ENCODE assay signal across 21 cellular contexts in genomic region chr14:34310724-34311123, GRCh38.
DNase-seq lines count a peak whose midpoint lies in the region; ATAC-seq, FAIRE-seq and TF ChIP-seq lines count a peak whose summit lies in the region.
"Had no signal": no experiment of that assay in that cellular context is flagged by ENCODE, and none has a peak within 500 bp of the region (broad histone marks: within the 10 kb centered on the region; RNA-seq: fewer than 3 reads in every experiment).

No MANE protein-coding gene starts in this region.

- POLR2A ChIA-PET in HEK293 (lab: Yijun Ruan, JAX) (no interaction called here), K562 (lab: Yijun Ruan, JAX) (no interaction called here)

- no peaks in the 10 kb centered on the region for H3K36me3 ChIP-seq in HEK293 (ENCODE audit: control insufficient read depth in 2 of 2, insufficient read depth in 1 of 2, low read length in 2 of 2)
- no peaks in the 10 kb centered on the region for H3K36me3 ChIP-seq in K562 (ENCODE audit: control insufficient read depth, insufficient read depth, low read length)
- no peaks in the 10 kb centered on the region for H3K36me3 ChIP-seq in left lung
- H3K36me3 ChIP-seq: BLaER1 treated with 17β-estradiol and CSF1 and Interleukin-3, amounts not matched to agents 10 nM and 100 nM had no signal

- no peak overlapping the region for H3K4me3 Mint-ChIP-seq in progenitor cell of endocrine pancreas (ENCODE audit: low read depth)
- H3K4me3 Mint-ChIP-seq: B cell; CD4-positive, alpha-beta T cell; CD8-positive, alpha-beta T cell had no signal

- TF ChIP-seq CTCF in HEK293 (tag by site-specific recombination; IDR thresholded peaks at IDR 0.05), result no peak
- no peak for TF ChIP-seq CTCF in K562 (IDR thresholded peaks at IDR 0.05 in 2 of 3, conservative IDR thresholded peaks at IDR 0.05 in 1 of 3; ENCODE audit: insufficient read depth in 2 of 3, low read depth in 1 of 3, low read length in 3 of 3)
- TF ChIP-seq CTCF in progenitor cell of endocrine pancreas (IDR thresholded peaks at IDR 0.05; ENCODE audit: unreplicated experiment), result no peak
- TF ChIP-seq CTCF in left lung (IDR thresholded peaks at IDR 0.05), result no peak

- H3K36me3 Mint-ChIP-seq in progenitor cell of endocrine pancreas (ENCODE audit: insufficient read depth), result no peaks in the 10 kb centered on the region
- H3K36me3 Mint-ChIP-seq: CD8-positive, alpha-beta T cell had no signal

- peaks cover 12% of the 10 kb centered on the region for H3K27me3 Mint-ChIP-seq in progenitor cell of endocrine pancreas

- intact Hi-C loops in K562 (cut with micrococcal nuclease), result no loop called here
- intact Hi-C loops in left lung (cut with DNase I), result no loop called here

- H3K27ac ChIP-seq in HEK293 (ENCODE audit: extremely low read depth, low read depth, low read length), result no peak overlapping the region
- H3K27ac ChIP-seq in K562 (ENCODE audit: extremely low read depth, low read depth, low read length), result no peak overlapping the region
- no peak overlapping the region for H3K27ac ChIP-seq in left lung
- H3K27ac ChIP-seq: BLaER1 treated with 17β-estradiol and CSF1 and Interleukin-3, amounts not matched to agents 10 nM and 100 nM; C4-2B had no signal

- H3K27me3 ChIP-seq in K562 (ENCODE audit: control insufficient read depth in 2 of 2, insufficient read depth in 2 of 2, low read length in 2 of 2), result peaks cover 0 to 4% of the 10 kb centered on the region in 2 experiments; a peak in 2 of 5 replicates
- H3K27me3 ChIP-seq in left lung, result no peaks in the 10 kb centered on the region
- H3K27me3 ChIP-seq: BLaER1 treated with 17β-estradiol and CSF1 and Interleukin-3, amounts not matched to agents 10 nM and 100 nM had no signal

- in situ Hi-C loops in K562 (cut with MboI), result loop anchor here (25.0 kb wide), 1 partner anchor 1598 kb away; no protein-coding TSS in a partner anchor

- H3K27ac Mint-ChIP-seq in progenitor cell of endocrine pancreas, result peak overlapping the region; percentile 8
- H3K27ac Mint-ChIP-seq: B cell; CD4-positive, alpha-beta T cell; CD8-positive, alpha-beta T cell had no signal

- TF ChIP-seq POLR2A in K562 (conservative IDR thresholded peaks at IDR 0.05), result no peak

- H3K9me1 ChIP-seq in K562 (ENCODE audit: control insufficient read depth, insufficient read depth, low read length), result no peaks in the 10 kb centered on the region

- no TSS peak for BruUV-seq in K562 (replicated peaks; lab: Mats Ljungman, UMichigan)

- TF ChIP-seq EP300 in K562 (IDR thresholded peaks at IDR 0.05; ENCODE audit: low read length), result no peak

- H3K4me3 ChIP-seq in HEK293 (ENCODE audit: low read depth, low read length) (no peak overlapping the region), K562 (no peak overlapping the region), left lung (no peak overlapping the region)
- H3K4me3 ChIP-seq: BLaER1 treated with 17β-estradiol and CSF1 and Interleukin-3, amounts not matched to agents 10 nM and 100 nM had no signal

- DNase-seq in K562 (ENCODE audit: extremely low read depth in 1 of 4, low spot score in 3 of 4) (no peak), progenitor cell of endocrine pancreas (ENCODE audit: low spot score, unreplicated experiment) (no peak), OCI-M1 (lab: John Stamatoyannopoulos, UW) (no peak), left lung (no peak)
- DNase-seq: 8988T; AML-193; Caco-2; Calu3; CD4-positive, alpha-beta T cell; CD8-positive, alpha-beta T cell; DMS79 treated with DMSO at 0.1 percent for 48 hours; GF-D8 had no signal

- no peaks in the 10 kb centered on the region for H3K9me3 Mint-ChIP-seq in progenitor cell of endocrine pancreas (ENCODE audit: low read depth)
- H3K9me3 Mint-ChIP-seq: CD8-positive, alpha-beta T cell had no signal

- no peak for TF ChIP-seq RAD21 in K562 (CRISPR knock-in tag; conservative IDR thresholded peaks at IDR 0.05 in 1 of 2, IDR thresholded peaks at IDR 0.05 in 1 of 2)

- no peak overlapping the region for H3K9ac ChIP-seq in K562 (ENCODE audit: insufficient read depth in 1 of 2, low read depth in 2 of 2, low read length in 2 of 2)
- H3K9ac ChIP-seq: BLaER1 treated with 17β-estradiol and CSF1 and Interleukin-3, amounts not matched to agents 10 nM and 100 nM had no signal

- no peak for ATAC-seq in K562
- no peak for ATAC-seq in left lung
- ATAC-seq: CD8-positive, alpha-beta T cell had no signal

- H3K4me2 ChIP-seq in K562 (ENCODE audit: insufficient read depth, low read length), result no peak overlapping the region
- H3K4me2 ChIP-seq: BLaER1 treated with 17β-estradiol and CSF1 and Interleukin-3, amounts not matched to agents 10 nM and 100 nM had no signal

- WGBS in K562 (ENCODE audit: insufficient coverage, low coverage, missing lambda C conversion rate), result 0% methylated on average over 1 of the region's 1 CpG

- H3K9me3 ChIP-seq in HEK293 (ENCODE audit: control insufficient read depth, insufficient read depth, low read depth, low read length), result no peaks in the 10 kb centered on the region
- H3K9me3 ChIP-seq in K562 (replicated peaks; ENCODE audit: control insufficient read depth, insufficient read depth, low read depth, low read length), result no peaks in the 10 kb centered on the region
- H3K9me3 ChIP-seq in left lung, result no peaks in the 10 kb centered on the region
- H3K9me3 ChIP-seq: Caco-2 had no signal

- no peaks in the 10 kb centered on the region for H3K79me2 ChIP-seq in K562 (ENCODE audit: control insufficient read depth, insufficient read depth, low read length)

- CTCF ChIA-PET in HEK293 (lab: Yijun Ruan, JAX) (interaction anchor here (0.6 to 1.8 kb wide), 3 partner anchors 13 to 644 kb away, joined by 3 to 6 read pairs (median 3); no protein-coding TSS in a partner anchor), K562 (lab: Yijun Ruan, JAX; ENCODE audit: low intra/inter-chr PET ratio) (no interaction called here)

- H4K20me1 ChIP-seq in K562 (replicated peaks; ENCODE audit: control insufficient read depth, insufficient read depth, low read length), result no peaks in the 10 kb centered on the region
- H4K20me1 ChIP-seq: BLaER1 treated with 17β-estradiol and CSF1 and Interleukin-3, amounts not matched to agents 10 nM and 100 nM had no signal

- no peak for FAIRE-seq in K562 (lab: Jason Lieb, UNC)
- FAIRE-seq: A204.1, D721Med, G401.6, GM12891, GM19239 had no signal

- H3K4me1 ChIP-seq in HEK293 (ENCODE audit: control insufficient read depth, insufficient read depth, low read length) (no peaks in the 10 kb centered on the region), K562 (replicated peaks in 1 of 2; ENCODE audit: control insufficient read depth in 2 of 2, insufficient read depth in 2 of 2, low read length in 2 of 2) (no peaks in the 10 kb centered on the region), left lung (no peaks in the 10 kb centered on the region)
- H3K4me1 ChIP-seq: Caco-2 had no signal

- no peaks in the 10 kb centered on the region for H3K4me1 Mint-ChIP-seq in progenitor cell of endocrine pancreas (ENCODE audit: low read depth)
- H3K4me1 Mint-ChIP-seq: B cell had no signal

- H2AFZ ChIP-seq in K562 (ENCODE audit: low read depth, low read length), result no peak overlapping the region

TF ChIP-seq in HEK293, 187 proteins besides CTCF, POLR2A, EP300 and RAD21:
- TF ChIP-seq KLF9 (tag by site-specific recombination; IDR thresholded peaks at IDR 0.05; ENCODE audit: low read depth) (no peak), ZNF707 (tag by site-specific recombination; IDR thresholded peaks at IDR 0.05) (peak; percentile 75)

TF ChIP-seq in K562, 482 proteins besides CTCF, POLR2A, EP300 and RAD21:
- TF ChIP-seq ZNF707 (CRISPR knock-in tag; conservative IDR thresholded peaks at IDR 0.05) (peak; percentile 62; the same call in 1 of the 2 replicates), TCF7 (IDR thresholded peaks at IDR 0.05; ENCODE audit: borderline replicate concordance) (no peak)

Comparison
In these comparisons a context has a peak if more than half of its experiments do, and no peak if none do; other contexts are left out.
1. Of the 44 proteins assayed by ChIP-seq in both K562 and HEK293: peak only in K562: none; only in HEK293: none; in both: ZNF707; in neither: 43.